8 cellular contexts compared by ENCODE assay signal in the genomic region with DNA sequence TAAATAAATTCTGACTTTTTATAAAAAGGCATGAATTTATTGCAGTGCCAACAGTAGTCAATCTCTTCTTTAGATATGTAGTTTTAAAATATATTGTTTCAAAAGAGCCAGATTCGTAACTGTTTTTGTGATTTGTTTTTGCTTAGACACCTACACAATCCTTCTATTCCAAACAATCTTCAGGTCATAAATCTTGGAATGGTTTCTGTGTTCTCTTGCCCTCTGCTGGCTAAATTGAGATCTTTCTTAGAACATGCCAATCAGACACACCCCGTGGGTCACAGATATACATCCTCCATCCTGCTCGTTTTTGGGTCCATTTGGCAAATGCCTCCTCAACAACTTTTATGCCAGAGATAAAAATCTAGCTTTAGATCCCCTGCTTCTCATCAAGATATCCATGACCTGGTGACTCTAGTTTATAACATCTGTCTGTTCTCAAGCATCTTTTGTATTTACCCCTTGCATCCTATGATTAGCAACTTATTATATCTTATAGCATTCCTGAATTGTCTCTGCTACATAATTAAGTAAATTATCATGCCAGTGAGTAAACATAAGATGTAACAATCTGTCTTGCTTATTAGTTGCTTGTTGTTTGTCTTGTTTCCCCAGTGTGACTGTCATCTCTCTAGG. TPM values are rescaled to one million over a fixed set of nuclear protein-coding genes. Genes with fewer than 3 reads are reported as not detected.
DNase-seq lines count a peak whose midpoint lies in the region; ATAC-seq and TF ChIP-seq lines count a peak whose summit lies in the region.

No MANE protein-coding gene starts in this region.

- WGBS in adrenal gland, 4 donors: 0 to 5% (median 2%) methylated on average over 3 of the region's 3 CpGs

- no peak for TF ChIP-seq POLR2A in adrenal gland (IDR thresholded peaks at IDR 0.05)

- no peak overlapping the region for H3K4me3 Mint-ChIP-seq in T-cell

- peaks cover 0 to 9% of the 10 kb centered on the region in 2 donors for H3K4me1 ChIP-seq in adrenal gland (replicated peaks in 1 of 2)

- peaks cover 3 to 7% of the 10 kb centered on the region in 2 donors for H3K27me3 Mint-ChIP-seq in T-cell

- no peak overlapping the region for H3K4me3 ChIP-seq in adrenal gland

- no peaks in the 10 kb centered on the region for H3K9me3 ChIP-seq in adrenal gland (replicated peaks in 1 of 3)

- no peaks in the 10 kb centered on the region for H3K27me3 ChIP-seq in adrenal gland

- POLR2A ChIA-PET in T-cell (lab: Charles Lee): no interaction called here

- H3K36me3 Mint-ChIP-seq in T-cell: no peaks in the 10 kb centered on the region

- peak; percentile 61 for TF ChIP-seq CTCF in AG09319 (IDR thresholded peaks at IDR 0.05; ENCODE audit: low read depth, low read length)
- TF ChIP-seq CTCF in adrenal gland (IDR thresholded peaks at IDR 0.05): peak; percentile 34 to 67 (median 58)

- no peak overlapping the region for H3K27ac Mint-ChIP-seq in T-cell

- CTCF ChIA-PET in T-cell (lab: Charles Lee): interaction anchor here in 1 of 2 donors (0.6 kb wide), 2 partner anchors 17 to 462 kb away, joined by 3 read pairs; no protein-coding TSS in a partner anchor

- ATAC-seq in GM18868 (IDR thresholded peaks at IDR 0.05; ENCODE audit: unreplicated experiment) (peak; percentile 63), T-cell (replicated peaks in 1 of 4) (no peak)

- peaks cover 0 to 6% (median 0%) of the 10 kb centered on the region in 3 donors for H3K4me1 Mint-ChIP-seq in T-cell

- DNase-seq in AG09319 (ENCODE audit: extremely low read depth, low read depth) (no peak), NCI-H2029 treated with DMSO at 0.1 percent for 48 hours (lab: John Stamatoyannopoulos, UW) (peak; percentile 41), adrenal gland (peak in 1 of 7 donors; percentile 12), kidney glomerular epithelial cell (lab: John Stamatoyannopoulos, UW) (peak; percentile 56), T-cell (no peak), GF-D8 (lab: John Stamatoyannopoulos, UW) (no peak)
- no peak for DNase-seq in activated naive CD4-positive, alpha-beta T cell treated with Interleukin-2 at 50 U/mL for 16 hours

- no peaks in the 10 kb centered on the region for H3K36me3 ChIP-seq in adrenal gland (replicated peaks in 1 of 2)

- no peaks in the 10 kb centered on the region for H3K9me3 Mint-ChIP-seq in T-cell

- intact Hi-C loops in adrenal gland (cut with DNase I): loop anchor here (10.0 kb wide), 2 partner anchors 650 to 660 kb away; no protein-coding TSS in a partner anchor

- no peak overlapping the region for H3K27ac ChIP-seq in adrenal gland

RNA-seq across cellular contexts. Expression of gene IFRD1, which starts 35.3 kb away (rescaled TPM):
- 10 to 100 TPM; 28.6 to 57.0 (median 49.1) TPM for total RNA-seq in adrenal gland
- 10 to 100 TPM; 20.5 to 86.2 (median 74.1) TPM for polyA plus RNA-seq in adrenal gland
- 100 to 1,000 TPM in 2 of 5 donors, 10 to 100 TPM in 3; 45.0 to 268 (median 52.1) TPM for total RNA-seq in T-cell

Comparison
In these comparisons a context has a peak if more than half of its experiments do, and no peak if none do; other contexts are left out.
1. DNase-seq: peak in NCI-H2029 treated with DMSO at 0.1 percent for 48 hours (single experiment) and kidney glomerular epithelial cell (single experiment); none in AG09319 (single experiment), T-cell (0 of 34), activated naive CD4-positive, alpha-beta T cell treated with Interleukin-2 at 50 U/mL for 16 hours (single experiment) and GF-D8 (single experiment).